ENCODE assay signal across 8 cellular contexts in genomic region chr6:89985744-89986493, GRCh38.
DNase-seq lines count a peak whose midpoint lies in the region; ATAC-seq and TF ChIP-seq lines count a peak whose summit lies in the region.
"Had no signal": no experiment of that assay in that cellular context is flagged by ENCODE, and none has a peak within 500 bp of the region (broad histone marks: within the 10 kb centered on the region; RNA-seq: fewer than 3 reads in every experiment).

No MANE protein-coding gene starts in this region.

- POLR2A ChIA-PET in RWPE1 (lab: Yijun Ruan, JAX; ENCODE audit: low non-redundant PET), result no interaction called here

- H3K27me3 ChIP-seq in adipocyte (replicated peaks; ENCODE audit: control insufficient read depth, insufficient read depth, low read length), result no peaks in the 10 kb centered on the region
- no peaks in the 10 kb centered on the region for H3K27me3 ChIP-seq in right cardiac atrium (ENCODE audit: control insufficient read depth, insufficient read depth)

- H3K4me1 ChIP-seq in adipocyte (ENCODE audit: control insufficient read depth, insufficient read depth, low read length) (peaks cover 39% of the 10 kb centered on the region), right cardiac atrium (ENCODE audit: control insufficient read depth, insufficient read depth, low read length) (peaks cover 11% of the 10 kb centered on the region)

- WGBS in right cardiac atrium, result 55% methylated on average over 11 of the region's 11 CpGs

- no peaks in the 10 kb centered on the region for H3K9me3 ChIP-seq in adipocyte (ENCODE audit: control insufficient read depth, low read length)
- H3K9me3 ChIP-seq in right cardiac atrium (ENCODE audit: control insufficient read depth, low read length), result no peaks in the 10 kb centered on the region

- H3K27ac ChIP-seq in right cardiac atrium (ENCODE audit: low read length) (peak overlapping the region; percentile 30), RWPE1 (no peak overlapping the region)

- H3K9ac ChIP-seq in adipocyte (ENCODE audit: low read length), result peak overlapping the region; percentile 40

- CTCF ChIA-PET in RWPE1 (lab: Yijun Ruan, JAX), result interaction anchor here (0.7 kb wide), 1 partner anchor 13 kb away, joined by 3 read pairs; no protein-coding TSS in a partner anchor

- TF ChIP-seq CTCF in HFF-Myc (IDR thresholded peaks at IDR 0.05; ENCODE audit: low read depth, low read length, missing control alignments) (no peak), RWPE1 (conservative IDR thresholded peaks at IDR 0.05; ENCODE audit: low read depth) (no peak)

- H3K36me3 ChIP-seq in adipocyte (ENCODE audit: control insufficient read depth, insufficient read depth, low read length, severe bottlenecking), result no peaks in the 10 kb centered on the region

- H3K4me3 ChIP-seq in HFF-Myc (replicated peaks; ENCODE audit: low read depth, low read length), result no peak overlapping the region
- H3K4me3 ChIP-seq in adipocyte (ENCODE audit: low read length), result peak overlapping the region; percentile 57
- H3K4me3 ChIP-seq in right cardiac atrium (ENCODE audit: low read length), result no peak overlapping the region
- no peak overlapping the region for H3K4me3 ChIP-seq in skeletal muscle cell (ENCODE audit: low read depth, low read length)

- DNase-seq in HFF-Myc (ENCODE audit: extremely low read depth, low read depth) (peak; percentile 35), adipocyte (ENCODE audit: low read depth) (peak; percentile 48), right cardiac atrium (peak in 1 of 3 donors; percentile 35), skeletal muscle cell (ENCODE audit: low read depth) (peak; percentile 96), RWPE1 (ENCODE audit: low spot score) (no peak)
- DNase-seq: stimulated activated CD4-positive, alpha-beta T cell treated with anti-CD3 and anti-CD28 coated beads, Interleukin-12 subunit alpha, Interleukin-12 subunit beta, amount 100 ng/mL, for 4 hours had no signal

- ATAC-seq in right cardiac atrium, result peak; percentile 58 to 87
- ATAC-seq in GM21723 (IDR thresholded peaks at IDR 0.05; ENCODE audit: unreplicated experiment), result no peak
- no peak for ATAC-seq in GM19035 (IDR thresholded peaks at IDR 0.05; ENCODE audit: unreplicated experiment)

- intact Hi-C loops in right cardiac atrium (cut with DNase I), result no loop called here

Comparison
In these comparisons a context has a peak if more than half of its experiments do, and no peak if none do; other contexts are left out.
1. ATAC-seq: peak in right cardiac atrium (2 of 2); none in GM21723 (single experiment) and GM19035 (single experiment).